Comparison of ENCODE assay signal across 8 cellular contexts in the genomic region with DNA sequence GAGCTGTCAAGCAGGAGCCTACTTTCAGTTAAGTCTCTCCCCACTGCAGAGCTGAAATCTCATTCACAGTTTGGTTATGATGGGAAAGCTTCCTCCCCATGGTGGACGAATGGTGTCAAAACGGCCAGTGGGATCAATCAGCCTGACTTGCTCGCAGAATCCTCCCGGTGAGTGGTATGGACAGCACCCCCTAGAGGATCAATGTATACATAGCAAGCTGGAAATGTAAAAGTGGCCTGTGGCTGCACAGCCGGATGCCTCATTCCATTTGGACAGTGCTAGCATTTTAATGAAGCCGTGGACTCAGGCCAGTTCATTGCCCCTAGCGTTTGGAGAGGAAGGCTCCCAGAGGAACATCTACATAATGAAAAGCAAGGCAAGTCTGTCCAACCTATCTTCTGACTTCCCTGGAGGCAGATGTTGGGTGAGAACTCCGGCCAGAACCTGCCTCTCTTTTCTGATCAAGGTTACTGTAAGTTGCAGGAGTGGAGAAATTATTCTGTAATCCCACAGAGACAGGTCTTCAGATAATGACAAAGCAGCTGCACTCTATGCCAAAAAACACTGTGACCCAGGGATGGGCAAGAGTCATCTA.
A peak's percentile ranks its signal among the peaks of the same experiment; 100 is the strongest.
DNase-seq lines count a peak whose midpoint lies in the region; ATAC-seq, FAIRE-seq and TF ChIP-seq lines count a peak whose summit lies in the region.

No MANE protein-coding gene starts in this region.

- POLR2A ChIA-PET in CD8-positive, alpha-beta memory T cell (lab: Charles Lee), result no interaction called here

- peak; percentile 70 for TF ChIP-seq CTCF in cardiac muscle cell (IDR thresholded peaks at IDR 0.05; ENCODE audit: low read depth, low read length)

- H3K4me1 ChIP-seq in SJCRH30, result no peaks in the 10 kb centered on the region
- peaks cover 10% of the 10 kb centered on the region for H3K4me1 ChIP-seq in cardiac muscle cell (ENCODE audit: low read depth)
- H3K4me1 ChIP-seq in CD8-positive, alpha-beta memory T cell (ENCODE audit: insufficient read depth, low read length), result no peaks in the 10 kb centered on the region

- FAIRE-seq in urothelium cell line (lab: Jason Lieb, UNC), result no peak

- H3K4me3 ChIP-seq in SJCRH30 (no peak overlapping the region), cardiac muscle cell (no peak overlapping the region)
- no peak overlapping the region for H3K4me3 ChIP-seq in CD8-positive, alpha-beta memory T cell (ENCODE audit: low read length)

- intact Hi-C loops in activated T-helper 2 cell treated with anti-CD3 and anti-CD28 coated beads, Interferon-gamma antibody, Interleukin-2, Interleukin-4, amounts not matched to agents 10 μg/mL and 5 μg/mL and 100 μg/mL, durations not matched to agents 14 hours and 24 hours and 36 hours (cut with micrococcal nuclease), result no loop called here

- H3K9me3 Mint-ChIP-seq in CD8-positive, alpha-beta memory T cell, result peaks cover 0 to 5% (median 0%) of the 10 kb centered on the region in 5 donors
- H3K9me3 Mint-ChIP-seq in activated T-helper 2 cell treated with anti-CD3 and anti-CD28 coated beads, Interferon-gamma antibody, Interleukin-2, Interleukin-4, amounts not matched to agents 10 μg/mL and 5 μg/mL and 100 μg/mL, durations not matched to agents 14 hours and 24 hours and 36 hours, result no peaks in the 10 kb centered on the region

- DNase-seq in DMS153 (lab: John Stamatoyannopoulos, UW) (peak; percentile 76), SJCRH30 (peak; percentile 2 to 17), cardiac muscle cell (ENCODE audit: low read depth in 1 of 2, low spot score in 1 of 2) (peak; percentile 55 to 67), urothelium cell line (ENCODE audit: low spot score) (peak; percentile 35)
- no peak for DNase-seq in stimulated activated CD4-positive, alpha-beta T cell treated with anti-CD3 and anti-CD28 coated beads, Interleukin-2, amount 100 ng/mL, for 24 hours
- no peak for DNase-seq in CD8-positive, alpha-beta memory T cell
- DNase-seq in activated T-helper 2 cell treated with anti-CD3 and anti-CD28 coated beads, Interferon-gamma antibody, Interleukin-2, Interleukin-4, amounts not matched to agents 10 μg/mL and 5 μg/mL and 100 μg/mL, durations not matched to agents 14 hours and 24 hours and 36 hours (ENCODE audit: low spot score), result no peak

- H3K36me3 Mint-ChIP-seq in CD8-positive, alpha-beta memory T cell, result no peaks in the 10 kb centered on the region
- no peaks in the 10 kb centered on the region for H3K36me3 Mint-ChIP-seq in activated T-helper 2 cell treated with anti-CD3 and anti-CD28 coated beads, Interferon-gamma antibody, Interleukin-2, Interleukin-4, amounts not matched to agents 10 μg/mL and 5 μg/mL and 100 μg/mL, durations not matched to agents 14 hours and 24 hours and 36 hours (ENCODE audit: low read depth)

- peaks cover 0 to 1% of the 10 kb centered on the region in 2 donors for H3K27me3 Mint-ChIP-seq in CD8-positive, alpha-beta memory T cell
- H3K27me3 Mint-ChIP-seq in activated T-helper 2 cell treated with anti-CD3 and anti-CD28 coated beads, Interferon-gamma antibody, Interleukin-2, Interleukin-4, amounts not matched to agents 10 μg/mL and 5 μg/mL and 100 μg/mL, durations not matched to agents 14 hours and 24 hours and 36 hours (ENCODE audit: low read depth), result no peaks in the 10 kb centered on the region

- H3K36me3 ChIP-seq in SJCRH30 (no peaks in the 10 kb centered on the region), cardiac muscle cell (no peaks in the 10 kb centered on the region)
- no peaks in the 10 kb centered on the region for H3K36me3 ChIP-seq in CD8-positive, alpha-beta memory T cell (ENCODE audit: insufficient read depth, low read length)

- H3K4me1 Mint-ChIP-seq in CD8-positive, alpha-beta memory T cell, result no peaks in the 10 kb centered on the region
- no peaks in the 10 kb centered on the region for H3K4me1 Mint-ChIP-seq in activated T-helper 2 cell treated with anti-CD3 and anti-CD28 coated beads, Interferon-gamma antibody, Interleukin-2, Interleukin-4, amounts not matched to agents 10 μg/mL and 5 μg/mL and 100 μg/mL, durations not matched to agents 14 hours and 24 hours and 36 hours (ENCODE audit: low read depth)

- ATAC-seq in HG03095 (IDR thresholded peaks at IDR 0.05; ENCODE audit: unreplicated experiment), result peak; percentile 75

- H3K27me3 ChIP-seq in SJCRH30 (no peaks in the 10 kb centered on the region), cardiac muscle cell (no peaks in the 10 kb centered on the region)
- no peaks in the 10 kb centered on the region for H3K27me3 ChIP-seq in CD8-positive, alpha-beta memory T cell (ENCODE audit: insufficient read depth, low read length, poor library complexity, severe bottlenecking)

- H3K9me3 ChIP-seq in SJCRH30 (replicated peaks), result no peaks in the 10 kb centered on the region
- no peaks in the 10 kb centered on the region for H3K9me3 ChIP-seq in cardiac muscle cell (ENCODE audit: low read depth)
- no peaks in the 10 kb centered on the region for H3K9me3 ChIP-seq in CD8-positive, alpha-beta memory T cell (ENCODE audit: low read length)

- H3K27ac ChIP-seq in SJCRH30, result no peak overlapping the region
- H3K27ac ChIP-seq in cardiac muscle cell, result no peak overlapping the region
- no peak overlapping the region for H3K27ac ChIP-seq in CD8-positive, alpha-beta memory T cell (ENCODE audit: low read depth, low read length)

- CTCF ChIA-PET in CD8-positive, alpha-beta memory T cell (lab: Charles Lee), result no interaction called here

- no peak overlapping the region for H3K27ac Mint-ChIP-seq in CD8-positive, alpha-beta memory T cell
- H3K27ac Mint-ChIP-seq in activated T-helper 2 cell treated with anti-CD3 and anti-CD28 coated beads, Interferon-gamma antibody, Interleukin-2, Interleukin-4, amounts not matched to agents 10 μg/mL and 5 μg/mL and 100 μg/mL, durations not matched to agents 14 hours and 24 hours and 36 hours, result no peak overlapping the region

- H3K4me3 Mint-ChIP-seq in CD8-positive, alpha-beta memory T cell, result no peak overlapping the region
- H3K4me3 Mint-ChIP-seq in activated T-helper 2 cell treated with anti-CD3 and anti-CD28 coated beads, Interferon-gamma antibody, Interleukin-2, Interleukin-4, amounts not matched to agents 10 μg/mL and 5 μg/mL and 100 μg/mL, durations not matched to agents 14 hours and 24 hours and 36 hours (ENCODE audit: low read depth), result no peak overlapping the region

Comparison
In these comparisons a context has a peak if more than half of its experiments do, and no peak if none do; other contexts are left out.
1. DNase-seq: peak in DMS153 (single experiment), SJCRH30 (2 of 2), cardiac muscle cell (2 of 2) and urothelium cell line (single experiment); none in stimulated activated CD4-positive, alpha-beta T cell treated with anti-CD3 and anti-CD28 coated beads, Interleukin-2, amount 100 ng/mL, for 24 hours (0 of 2), CD8-positive, alpha-beta memory T cell (0 of 5) and activated T-helper 2 cell treated with anti-CD3 and anti-CD28 coated beads, Interferon-gamma antibody, Interleukin-2, Interleukin-4, amounts not matched to agents 10 μg/mL and 5 μg/mL and 100 μg/mL, durations not matched to agents 14 hours and 24 hours and 36 hours (single experiment).